ENCODE assay signal across 19 cellular contexts in the genomic region with DNA sequence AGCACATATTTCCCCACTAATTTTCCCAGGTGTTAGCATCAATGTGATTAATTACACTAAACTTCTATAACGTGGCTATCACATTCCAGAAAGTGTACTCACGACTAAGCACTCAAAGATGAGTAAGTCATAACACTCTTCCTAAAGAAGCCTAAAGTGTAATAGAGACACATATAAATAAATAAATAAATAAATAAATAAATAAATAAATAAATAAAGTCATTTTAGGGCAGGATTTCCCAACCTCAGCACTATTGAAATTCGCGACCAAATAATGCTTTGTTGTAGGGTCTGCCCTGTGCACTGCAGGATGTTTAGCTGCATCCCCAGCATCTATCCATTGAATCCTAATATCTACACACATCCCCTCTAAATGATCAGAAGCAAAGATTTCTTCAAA.
DNase-seq lines count a peak whose midpoint lies in the region; TF ChIP-seq lines count a peak whose summit lies in the region.
"Had no signal": no experiment of that assay in that cellular context is flagged by ENCODE, and none has a peak within 500 bp of the region (broad histone marks: within the 10 kb centered on the region; RNA-seq: fewer than 3 reads in every experiment).

No MANE protein-coding gene starts in this region.

- no peak overlapping the region for H3K27ac ChIP-seq in HEK293 (ENCODE audit: extremely low read depth, low read depth, low read length)
- H3K27ac ChIP-seq: BLaER1 treated with 17β-estradiol and CSF1 and Interleukin-3, amounts not matched to agents 10 nM and 100 nM; C4-2B had no signal

- TF ChIP-seq CTCF in HEK293 (tag by site-specific recombination; IDR thresholded peaks at IDR 0.05) (no peak), epithelial cell of esophagus (IDR thresholded peaks at IDR 0.05; ENCODE audit: insufficient read depth, low read depth, low read length, missing control alignments) (no peak)

- no peaks in the 10 kb centered on the region for H3K36me3 ChIP-seq in HEK293 (ENCODE audit: control insufficient read depth in 2 of 2, insufficient read depth in 1 of 2, low read length in 2 of 2)
- H3K36me3 ChIP-seq: BLaER1 treated with 17β-estradiol and CSF1 and Interleukin-3, amounts not matched to agents 10 nM and 100 nM had no signal

- POLR2A ChIA-PET in HEK293 (lab: Yijun Ruan, JAX): no interaction called here

- CTCF ChIA-PET in HEK293 (lab: Yijun Ruan, JAX): no interaction called here

- no peaks in the 10 kb centered on the region for H3K9me3 ChIP-seq in HEK293 (ENCODE audit: control insufficient read depth, insufficient read depth, low read depth, low read length)
- H3K9me3 ChIP-seq: BLaER1 treated with 17β-estradiol and CSF1 and Interleukin-3, amounts not matched to agents 10 nM and 100 nM had no signal

- DNase-seq in epithelial cell of esophagus (ENCODE audit: low read depth) (peak; percentile 7), hepatic stellate cell (ENCODE audit: low spot score) (no peak), NCI-H774 (lab: John Stamatoyannopoulos, UW) (no peak)
- no peak for DNase-seq in stimulated activated CD4-positive, alpha-beta T cell treated with anti-CD3 and anti-CD28 coated beads, Interleukin-4, amount 100 ng/mL, for 24 hours
- DNase-seq: 8988T; AML-193; CD4-positive, alpha-beta T cell; CD8-positive, alpha-beta T cell; DMS 273 treated with DMSO at 0.1 percent for 48 hours; DMS153; DMS53; DMS79; DND-41; EL; GDM1 had no signal

- H3K4me3 ChIP-seq in HEK293 (ENCODE audit: low read depth, low read length) (no peak overlapping the region), epithelial cell of esophagus (ENCODE audit: low read length) (no peak overlapping the region)
- H3K4me3 ChIP-seq: BLaER1 treated with 17β-estradiol and CSF1 and Interleukin-3, amounts not matched to agents 10 nM and 100 nM; GM12878 had no signal

- H3K4me1 ChIP-seq in HEK293 (ENCODE audit: control insufficient read depth, insufficient read depth, low read length): no peaks in the 10 kb centered on the region
- H3K4me1 ChIP-seq: BLaER1 treated with 17β-estradiol and CSF1 and Interleukin-3, amounts not matched to agents 10 nM and 100 nM had no signal

TF ChIP-seq in HEK293, 187 proteins besides CTCF, POLR2A, EP300 and RAD21:
- TF ChIP-seq ZNF623 (tag by site-specific recombination; IDR thresholded peaks at IDR 0.05) (0 out of 2 replicates have a peak, but pooled peaks have one; percentile 37), ZNF223 (tag by site-specific recombination; IDR thresholded peaks at IDR 0.05) (no peak), ZXDB (tag by site-specific recombination; IDR thresholded peaks at IDR 0.05) (peak; percentile 23; the same call in 1 of the 2 replicates), ZNF510 (tag by site-specific recombination; IDR thresholded peaks at IDR 0.05; ENCODE audit: insufficient replicate concordance) (peak; percentile 43), ZNF426 (tag by site-specific recombination; IDR thresholded peaks at IDR 0.05) (peak; percentile 48), ZNF140 (tag by site-specific recombination; IDR thresholded peaks at IDR 0.05) (peak; percentile 26; the same call in 1 of the 2 replicates), ZNF133 (tag by site-specific recombination; IDR thresholded peaks at IDR 0.05) (no peak), ZBTB48 (tag by site-specific recombination; IDR thresholded peaks at IDR 0.05) (no peak), ZNF555 (tag by site-specific recombination; conservative IDR thresholded peaks at IDR 0.05) (peak; percentile 38), ZNF394 (tag by site-specific recombination; IDR thresholded peaks at IDR 0.05; ENCODE audit: borderline replicate concordance) (peak; percentile 57; the same call in 1 of the 2 replicates)
- TF ChIP-seq, protein P1, sequence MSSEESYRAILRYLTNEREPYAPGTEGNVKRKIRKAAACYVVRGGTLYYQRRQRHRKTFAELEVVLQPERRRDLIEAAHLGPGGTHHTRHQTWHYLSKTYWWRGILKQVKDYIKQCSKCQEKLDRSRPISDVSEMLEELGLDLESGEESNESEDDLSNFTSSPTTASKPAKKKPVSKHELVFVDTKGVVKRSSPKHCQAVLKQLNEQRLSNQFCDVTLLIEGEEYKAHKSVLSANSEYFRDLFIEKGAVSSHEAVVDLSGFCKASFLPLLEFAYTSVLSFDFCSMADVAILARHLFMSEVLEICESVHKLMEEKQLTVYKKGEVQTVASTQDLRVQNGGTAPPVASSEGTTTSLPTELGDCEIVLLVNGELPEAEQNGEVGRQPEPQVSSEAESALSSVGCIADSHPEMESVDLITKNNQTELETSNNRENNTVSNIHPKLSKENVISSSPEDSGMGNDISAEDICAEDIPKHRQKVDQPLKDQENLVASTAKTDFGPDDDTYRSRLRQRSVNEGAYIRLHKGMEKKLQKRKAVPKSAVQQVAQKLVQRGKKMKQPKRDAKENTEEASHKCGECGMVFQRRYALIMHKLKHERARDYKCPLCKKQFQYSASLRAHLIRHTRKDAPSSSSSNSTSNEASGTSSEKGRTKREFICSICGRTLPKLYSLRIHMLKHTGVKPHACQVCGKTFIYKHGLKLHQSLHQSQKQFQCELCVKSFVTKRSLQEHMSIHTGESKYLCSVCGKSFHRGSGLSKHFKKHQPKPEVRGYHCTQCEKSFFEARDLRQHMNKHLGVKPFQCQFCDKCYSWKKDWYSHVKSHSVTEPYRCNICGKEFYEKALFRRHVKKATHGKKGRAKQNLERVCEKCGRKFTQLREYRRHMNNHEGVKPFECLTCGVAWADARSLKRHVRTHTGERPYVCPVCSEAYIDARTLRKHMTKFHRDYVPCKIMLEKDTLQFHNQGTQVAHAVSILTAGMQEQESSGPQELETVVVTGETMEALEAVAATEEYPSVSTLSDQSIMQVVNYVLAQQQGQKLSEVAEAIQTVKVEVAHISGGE (tag by site-specific recombination; conservative IDR thresholded peaks at IDR 0.05; ENCODE audit: low read depth): peak; percentile 64
- TF ChIP-seq, protein P2, sequence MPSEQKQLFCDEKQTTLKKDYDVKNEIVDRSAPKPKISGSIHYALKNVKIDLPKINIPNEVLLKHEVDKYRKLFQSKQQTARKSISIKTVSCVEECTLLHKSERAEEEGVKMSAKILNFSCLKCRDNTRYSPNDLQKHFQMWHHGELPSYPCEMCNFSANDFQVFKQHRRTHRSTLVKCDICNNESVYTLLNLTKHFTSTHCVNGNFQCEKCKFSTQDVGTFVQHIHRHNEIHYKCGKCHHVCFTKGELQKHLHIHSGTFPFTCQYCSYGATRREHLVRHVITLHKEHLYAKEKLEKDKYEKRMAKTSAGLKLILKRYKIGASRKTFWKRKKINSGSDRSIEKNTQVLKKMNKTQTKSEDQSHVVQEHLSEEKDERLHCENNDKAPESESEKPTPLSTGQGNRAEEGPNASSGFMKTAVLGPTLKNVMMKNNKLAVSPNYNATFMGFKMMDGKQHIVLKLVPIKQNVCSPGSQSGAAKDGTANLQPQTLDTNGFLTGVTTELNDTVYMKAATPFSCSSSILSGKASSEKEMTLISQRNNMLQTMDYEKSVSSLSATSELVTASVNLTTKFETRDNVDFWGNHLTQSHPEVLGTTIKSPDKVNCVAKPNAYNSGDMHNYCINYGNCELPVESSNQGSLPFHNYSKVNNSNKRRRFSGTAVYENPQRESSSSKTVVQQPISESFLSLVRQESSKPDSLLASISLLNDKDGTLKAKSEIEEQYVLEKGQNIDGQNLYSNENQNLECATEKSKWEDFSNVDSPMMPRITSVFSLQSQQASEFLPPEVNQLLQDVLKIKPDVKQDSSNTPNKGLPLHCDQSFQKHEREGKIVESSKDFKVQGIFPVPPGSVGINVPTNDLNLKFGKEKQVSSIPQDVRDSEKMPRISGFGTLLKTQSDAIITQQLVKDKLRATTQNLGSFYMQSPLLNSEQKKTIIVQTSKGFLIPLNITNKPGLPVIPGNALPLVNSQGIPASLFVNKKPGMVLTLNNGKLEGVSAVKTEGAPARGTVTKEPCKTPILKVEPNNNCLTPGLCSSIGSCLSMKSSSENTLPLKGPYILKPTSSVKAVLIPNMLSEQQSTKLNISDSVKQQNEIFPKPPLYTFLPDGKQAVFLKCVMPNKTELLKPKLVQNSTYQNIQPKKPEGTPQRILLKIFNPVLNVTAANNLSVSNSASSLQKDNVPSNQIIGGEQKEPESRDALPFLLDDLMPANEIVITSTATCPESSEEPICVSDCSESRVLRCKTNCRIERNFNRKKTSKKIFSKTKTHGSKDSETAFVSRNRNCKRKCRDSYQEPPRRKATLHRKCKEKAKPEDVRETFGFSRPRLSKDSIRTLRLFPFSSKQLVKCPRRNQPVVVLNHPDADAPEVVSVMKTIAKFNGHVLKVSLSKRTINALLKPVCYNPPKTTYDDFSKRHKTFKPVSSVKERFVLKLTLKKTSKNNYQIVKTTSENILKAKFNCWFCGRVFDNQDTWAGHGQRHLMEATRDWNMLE (tag by site-specific recombination; conservative IDR thresholded peaks at IDR 0.05; ENCODE audit: low read depth): peak; percentile 46; the same call in 1 of the 2 replicates
